8 cellular contexts compared by ENCODE assay signal in the genomic region with DNA sequence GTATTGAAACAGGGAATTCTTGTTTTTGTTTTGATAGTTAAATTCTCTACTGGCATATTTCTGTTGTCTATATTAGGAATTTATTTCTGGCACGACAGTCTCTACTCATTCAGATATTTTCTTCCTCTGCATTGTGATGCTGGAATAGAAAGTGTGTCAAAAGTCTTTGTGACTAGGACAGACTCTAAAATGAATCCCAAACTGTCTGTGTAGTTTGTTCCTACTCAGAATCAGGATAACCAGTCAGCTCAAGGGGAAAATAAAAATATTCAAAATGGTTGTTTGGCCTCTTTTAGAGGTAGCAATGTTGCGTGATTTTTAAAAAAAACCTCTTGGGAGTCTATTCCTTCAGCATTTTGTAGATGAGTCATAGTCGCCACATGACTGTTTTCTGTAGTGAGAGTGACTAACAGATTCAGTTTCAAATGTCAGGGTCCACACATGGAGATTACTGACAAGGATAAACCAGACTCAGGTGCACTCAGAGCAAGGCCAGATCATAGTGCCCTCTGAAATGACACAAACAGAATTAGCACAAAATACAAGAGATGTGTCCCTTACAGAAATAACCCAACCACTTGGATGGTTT. TPM values are rescaled to one million over a fixed set of nuclear protein-coding genes. Genes with fewer than 3 reads are reported as not detected.
A peak's percentile ranks its signal among the peaks of the same experiment; 100 is the strongest.
DNase-seq lines count a peak whose midpoint lies in the region; ATAC-seq and TF ChIP-seq lines count a peak whose summit lies in the region.

No MANE protein-coding gene starts in this region.

- no peak overlapping the region for H3K4me3 Mint-ChIP-seq in chondrocyte (ENCODE audit: unreplicated experiment)

- peaks cover 2% of the 10 kb centered on the region for H3K9me3 Mint-ChIP-seq in chondrocyte (ENCODE audit: low read depth)

- no peak for TF ChIP-seq CTCF in chondrocyte (IDR thresholded peaks at IDR 0.05)

- intact Hi-C loops in posterior vena cava (cut with DNase I): no loop called here

- peaks cover 1% of the 10 kb centered on the region for H3K36me3 Mint-ChIP-seq in chondrocyte (ENCODE audit: low read depth)

- no peaks in the 10 kb centered on the region for H3K27me3 Mint-ChIP-seq in chondrocyte (ENCODE audit: low read depth)

- H3K27ac Mint-ChIP-seq in chondrocyte (ENCODE audit: unreplicated experiment): peak overlapping the region; percentile 75

- peak; percentile 60 for DNase-seq in GM04504 (ENCODE audit: low read depth)
- DNase-seq in chondrocyte (ENCODE audit: low spot score): no peak
- DNase-seq in posterior vena cava (ENCODE audit: low spot score): no peak
- no peak for DNase-seq in NCI-H2107 treated with DMSO at 0.1 percent for 48 hours (lab: John Stamatoyannopoulos, UW; ENCODE audit: unreplicated experiment)
- no peak for DNase-seq in COLO668 (lab: John Stamatoyannopoulos, UW; ENCODE audit: unreplicated experiment)
- DNase-seq in NCI-H2196 treated with DMSO at 0.1 percent for 48 hours (lab: John Stamatoyannopoulos, UW; ENCODE audit: unreplicated experiment): no peak

- peak; percentile 98 for ATAC-seq in GM21367 (IDR thresholded peaks at IDR 0.05; ENCODE audit: unreplicated experiment)
- peak; percentile 100 for ATAC-seq in HG03520 (IDR thresholded peaks at IDR 0.05; ENCODE audit: unreplicated experiment)

- peaks cover 12% of the 10 kb centered on the region for H3K4me1 Mint-ChIP-seq in chondrocyte (ENCODE audit: low read depth)

RNA-seq across cellular contexts. Expression of a gene that starts 13.1 kb away (rescaled TPM):
- 0.02 TPM in 1 of 3 replicates, not detected in the others for total RNA-seq in chondrocyte
- total RNA-seq in posterior vena cava: under 1 TPM in 1 of 2 donors, not detected in 1; 0.05 TPM
